In genomic region chr15:85339976-85340665, GRCh38 we compare ENCODE assay signal across 27 cellular contexts. TPM values are rescaled to one million over a fixed set of nuclear protein-coding genes. Genes with fewer than 3 reads are reported as not detected.
A peak's percentile ranks its signal among the peaks of the same experiment; 100 is the strongest.
DNase-seq lines count a peak whose midpoint lies in the region; ATAC-seq lines count a peak whose summit lies in the region.
"Had no signal": no experiment of that assay in that cellular context is flagged by ENCODE, and none has a peak within 500 bp of the region (broad histone marks: within the 10 kb centered on the region; RNA-seq: fewer than 3 reads in every experiment).

No MANE protein-coding gene starts in this region.

- H3K4me1 ChIP-seq in mesenchymal stem cell (ENCODE audit: control insufficient read depth, insufficient read depth, low read depth, low read length) (peaks cover 1% of the 10 kb centered on the region), SJCRH30 (peaks cover 5% of the 10 kb centered on the region)

- no peak overlapping the region for H3K23ac ChIP-seq in mesenchymal stem cell (ENCODE audit: low read length in 2 of 2)

- peak overlapping the region; percentile 84 for H2BK15ac ChIP-seq in mesenchymal stem cell (ENCODE audit: low read depth, poor library complexity, severe bottlenecking)

- 46% methylated on average over 2 of the region's 3 CpGs for WGBS in mesenchymal stem cell

- H3K4me2 ChIP-seq in mesenchymal stem cell (ENCODE audit: low read length, poor library complexity, severe bottlenecking), result no peak overlapping the region
- H3K4me2 ChIP-seq: BLaER1 treated with 17β-estradiol and CSF1 and Interleukin-3, amounts not matched to agents 10 nM and 100 nM had no signal

- H2BK120ac ChIP-seq in mesenchymal stem cell (ENCODE audit: low read depth, low read length), result no peak overlapping the region

- CTCF ChIA-PET in activated CD8-positive, alpha-beta T cell treated with anti-CD3 and anti-CD28 coated beads, Interleukin-2, amount 10 ng/mL, durations not matched to agents 7 days and 5 days (lab: Charles Lee), result interaction anchor here (0.8 to 2.2 kb wide), 3 partner anchors 9 to 74 kb away, joined by 3 to 13 read pairs (median 3); no protein-coding TSS in a partner anchor

- ATAC-seq in stimulated activated naive CD8-positive, alpha-beta T cell treated with anti-CD3 and anti-CD28 coated beads, Interleukin-15, amount 100 ng/mL, for 72 hours, result no peak
- ATAC-seq in stimulated activated naive CD8-positive, alpha-beta T cell treated with anti-CD3 and anti-CD28 coated beads, Interleukin-15, Interleukin-2, amounts not matched to agents 100 U/mL and 50 U/mL, for 24 hours, result no peak
- ATAC-seq in activated CD8-positive, alpha-beta T cell treated with anti-CD3 and anti-CD28 coated beads, Interleukin-2, amount 10 ng/mL, durations not matched to agents 7 days and 5 days, result no peak
- ATAC-seq: activated naive CD4-positive, alpha-beta T cell treated with anti-CD3 and anti-CD28 coated beads, Interleukin-2, amount 50 U/mL, for 72 hours; activated T-helper 17 cell treated with anti-CD3 and anti-CD28 coated beads, Interleukin-2, amount 50 U/mL, for 72 hours; esophagus mucosa; gastroesophageal sphincter had no signal

- H3K36me3 ChIP-seq in mesenchymal stem cell (ENCODE audit: control insufficient read depth in 1 of 2, insufficient read depth in 2 of 2, low read depth in 1 of 2, low read length in 2 of 2), result no peaks in the 10 kb centered on the region
- no peaks in the 10 kb centered on the region for H3K36me3 ChIP-seq in SJCRH30
- H3K36me3 ChIP-seq: BLaER1 treated with 17β-estradiol and CSF1 and Interleukin-3, amounts not matched to agents 10 nM and 100 nM; gastroesophageal sphincter; sigmoid colon had no signal

- peak overlapping the region; percentile 47 for H4K8ac ChIP-seq in mesenchymal stem cell (ENCODE audit: low read length)

- no peak overlapping the region for H2AK5ac ChIP-seq in mesenchymal stem cell (ENCODE audit: low read length, severe bottlenecking)

- peak overlapping the region in 1 of 2 experiments; percentile 38 for H3K14ac ChIP-seq in mesenchymal stem cell (ENCODE audit: low read length in 2 of 2)

- no peaks in the 10 kb centered on the region for H3K9me3 ChIP-seq in mesenchymal stem cell (ENCODE audit: control insufficient read depth, low read length)
- no peaks in the 10 kb centered on the region for H3K9me3 ChIP-seq in SJCRH30 (replicated peaks)
- H3K9me3 ChIP-seq: BLaER1 treated with 17β-estradiol and CSF1 and Interleukin-3, amounts not matched to agents 10 nM and 100 nM; gastroesophageal sphincter; sigmoid colon had no signal

- DNase-seq in stimulated activated naive CD8-positive, alpha-beta T cell treated with anti-CD3 and anti-CD28 coated beads, Interleukin-15, amount 100 ng/mL, for 72 hours, result no peak
- no peak for DNase-seq in stimulated activated naive CD8-positive, alpha-beta T cell treated with anti-CD3 and anti-CD28 coated beads, Interleukin-15, Interleukin-2, amounts not matched to agents 100 U/mL and 50 U/mL, for 24 hours
- DNase-seq in amniotic epithelial cell (ENCODE audit: low read depth) (peak; percentile 71), mesenchymal stem cell (peak; percentile 32), SJCRH30 (no peak), NCI-H446 treated with DMSO at 0.1 percent for 48 hours (lab: John Stamatoyannopoulos, UW) (no peak), dedifferentiated amniotic fluid mesenchymal stem cell (ENCODE audit: extremely low spot score) (no peak)
- no peak for DNase-seq in activated CD8-positive, alpha-beta T cell treated with anti-CD3 and anti-CD28 coated beads, Interleukin-2, amount 10 ng/mL, durations not matched to agents 7 days and 5 days
- DNase-seq: activated B cell treated with CpG ODN at 0.5 μM for 24 hours; activated CD4-positive, alpha-beta T cell treated with anti-CD3 and anti-CD28 coated beads, Interleukin-2, amount 50 U/mL, for 4 hours; activated CD8-positive, alpha-beta memory T cell treated with anti-CD3 and anti-CD28 coated beads, Interleukin-2, amount 50 U/mL, for 4 hours; COR-L47; DND-41; effector memory CD4-positive, alpha-beta T cell; HCEC 1CT; NCI-H1105; NCI-H2081 treated with DMSO at 0.1 percent for 48 hours; NCI-H345; sigmoid colon had no signal

- H4K91ac ChIP-seq in mesenchymal stem cell (ENCODE audit: low read length), result peak overlapping the region; percentile 45

- H3K4ac ChIP-seq in mesenchymal stem cell (ENCODE audit: low read depth in 1 of 2, low read length in 2 of 2), result peak overlapping the region in 1 of 2 experiments; percentile 75

- no peak overlapping the region for H2AFZ ChIP-seq in mesenchymal stem cell (ENCODE audit: low read depth, low read length)

- H3K36me3 Mint-ChIP-seq in activated CD8-positive, alpha-beta T cell treated with anti-CD3 and anti-CD28 coated beads, Interleukin-2, amount 10 ng/mL, durations not matched to agents 7 days and 5 days (ENCODE audit: low read depth), result no peaks in the 10 kb centered on the region
- H3K36me3 Mint-ChIP-seq: activated naive CD4-positive, alpha-beta T cell treated with anti-CD3 and anti-CD28 coated beads, Interleukin-2, amount 50 U/mL, for 72 hours; type B pancreatic cell had no signal

- no peaks in the 10 kb centered on the region for H3K79me1 ChIP-seq in mesenchymal stem cell (replicated peaks; ENCODE audit: low read length, poor library complexity, severe bottlenecking)

- H3K4me1 Mint-ChIP-seq in stimulated activated naive CD8-positive, alpha-beta T cell treated with anti-CD3 and anti-CD28 coated beads, Interleukin-15, amount 100 ng/mL, for 72 hours, result peaks cover 6% of the 10 kb centered on the region
- no peaks in the 10 kb centered on the region for H3K4me1 Mint-ChIP-seq in activated CD8-positive, alpha-beta T cell treated with anti-CD3 and anti-CD28 coated beads, Interleukin-2, amount 10 ng/mL, durations not matched to agents 7 days and 5 days (ENCODE audit: low read depth)
- H3K4me1 Mint-ChIP-seq: activated T-helper 17 cell treated with anti-CD3 and anti-CD28 coated beads, Interleukin-2, amount 50 U/mL, for 72 hours had no signal

- H3K27me3 ChIP-seq in mesenchymal stem cell (ENCODE audit: control insufficient read depth in 1 of 2, insufficient read depth in 1 of 2, low read length in 2 of 2), result no peaks in the 10 kb centered on the region
- H3K27me3 ChIP-seq in SJCRH30, result no peaks in the 10 kb centered on the region
- H3K27me3 ChIP-seq: BLaER1 treated with 17β-estradiol and CSF1 and Interleukin-3, amounts not matched to agents 10 nM and 100 nM; gastroesophageal sphincter; sigmoid colon had no signal

- peak overlapping the region; percentile 41 to 55 for H3K27ac Mint-ChIP-seq in stimulated activated naive CD8-positive, alpha-beta T cell treated with anti-CD3 and anti-CD28 coated beads, Interleukin-15, amount 100 ng/mL, for 72 hours
- H3K27ac Mint-ChIP-seq in activated CD8-positive, alpha-beta T cell treated with anti-CD3 and anti-CD28 coated beads, Interleukin-2, amount 10 ng/mL, durations not matched to agents 7 days and 5 days, result no peak overlapping the region
- H3K27ac Mint-ChIP-seq: activated B cell treated with CpG ODN at 0.5 μM for 24 hours; activated naive CD4-positive, alpha-beta T cell treated with anti-CD3 and anti-CD28 coated beads, Interleukin-2, amount 50 U/mL, for 72 hours; activated T-helper 17 cell treated with anti-CD3 and anti-CD28 coated beads, Interleukin-2, amount 50 U/mL, for 72 hours; progenitor cell of endocrine pancreas; type B pancreatic cell had no signal

- H2BK5ac ChIP-seq in mesenchymal stem cell (ENCODE audit: low read depth, low read length, poor library complexity, severe bottlenecking), result no peak overlapping the region

- no peaks in the 10 kb centered on the region for H3K27me3 Mint-ChIP-seq in stimulated activated naive CD8-positive, alpha-beta T cell treated with anti-CD3 and anti-CD28 coated beads, Interleukin-15, amount 100 ng/mL, for 72 hours
- peaks cover 2% of the 10 kb centered on the region for H3K27me3 Mint-ChIP-seq in activated CD8-positive, alpha-beta T cell treated with anti-CD3 and anti-CD28 coated beads, Interleukin-2, amount 10 ng/mL, durations not matched to agents 7 days and 5 days (ENCODE audit: low read depth)
- H3K27me3 Mint-ChIP-seq: activated B cell treated with CpG ODN at 0.5 μM for 24 hours; activated T-helper 17 cell treated with anti-CD3 and anti-CD28 coated beads, Interleukin-2, amount 50 U/mL, for 72 hours; type B pancreatic cell had no signal

- peak overlapping the region in 1 of 2 experiments; percentile 91 for H3K18ac ChIP-seq in mesenchymal stem cell (ENCODE audit: low read depth in 1 of 2, low read length in 2 of 2)

- peak overlapping the region in 1 of 2 experiments; percentile 94 for H2BK12ac ChIP-seq in mesenchymal stem cell (ENCODE audit: low read length in 2 of 2)

- POLR2A ChIA-PET in activated CD8-positive, alpha-beta T cell treated with anti-CD3 and anti-CD28 coated beads, Interleukin-2, amount 10 ng/mL, durations not matched to agents 7 days and 5 days (lab: Charles Lee), result interaction anchor here (1.0 kb wide), 1 partner anchor 8 kb away, joined by 3 read pairs; no protein-coding TSS in a partner anchor

- H3K4me3 Mint-ChIP-seq in stimulated activated naive CD8-positive, alpha-beta T cell treated with anti-CD3 and anti-CD28 coated beads, Interleukin-15, amount 100 ng/mL, for 72 hours, result no peak overlapping the region
- H3K4me3 Mint-ChIP-seq in activated CD8-positive, alpha-beta T cell treated with anti-CD3 and anti-CD28 coated beads, Interleukin-2, amount 10 ng/mL, durations not matched to agents 7 days and 5 days, result no peak overlapping the region
- H3K4me3 Mint-ChIP-seq: activated B cell treated with CpG ODN at 0.5 μM for 24 hours; activated T-helper 17 cell treated with anti-CD3 and anti-CD28 coated beads, Interleukin-2, amount 50 U/mL, for 72 hours; neural crest cell; type B pancreatic cell had no signal

- H3K9ac ChIP-seq in mesenchymal stem cell (ENCODE audit: low read length), result no peak overlapping the region
- H3K9ac ChIP-seq: BLaER1 treated with 17β-estradiol and CSF1 and Interleukin-3, amounts not matched to agents 10 nM and 100 nM had no signal

- no peak overlapping the region for H3K27ac ChIP-seq in mesenchymal stem cell (ENCODE audit: low read length, poor library complexity, severe bottlenecking)
- H3K27ac ChIP-seq in SJCRH30, result no peak overlapping the region
- H3K27ac ChIP-seq: BLaER1 treated with 17β-estradiol and CSF1 and Interleukin-3, amounts not matched to agents 10 nM and 100 nM; gastroesophageal sphincter; sigmoid colon had no signal

- H3K9me3 Mint-ChIP-seq in stimulated activated naive CD8-positive, alpha-beta T cell treated with anti-CD3 and anti-CD28 coated beads, Interleukin-15, amount 100 ng/mL, for 72 hours, result no peaks in the 10 kb centered on the region
- H3K9me3 Mint-ChIP-seq in activated CD8-positive, alpha-beta T cell treated with anti-CD3 and anti-CD28 coated beads, Interleukin-2, amount 10 ng/mL, durations not matched to agents 7 days and 5 days (ENCODE audit: insufficient read depth), result no peaks in the 10 kb centered on the region
- H3K9me3 Mint-ChIP-seq: activated B cell treated with CpG ODN at 0.5 μM for 24 hours; activated naive CD4-positive, alpha-beta T cell treated with anti-CD3 and anti-CD28 coated beads, Interleukin-2, amount 50 U/mL, for 72 hours; activated T-helper 17 cell treated with anti-CD3 and anti-CD28 coated beads, Interleukin-2, amount 50 U/mL, for 72 hours; neural crest cell had no signal

- H3K4me3 ChIP-seq in mesenchymal stem cell (ENCODE audit: insufficient read depth in 1 of 2, low read depth in 1 of 2, low read length in 2 of 2), result no peak overlapping the region
- no peak overlapping the region for H3K4me3 ChIP-seq in SJCRH30
- H3K4me3 ChIP-seq: BLaER1 treated with 17β-estradiol and CSF1 and Interleukin-3, amounts not matched to agents 10 nM and 100 nM; gastroesophageal sphincter; sigmoid colon had no signal

RNA-seq across cellular contexts. Expression of gene AKAP13, which starts 40.3 kb away (rescaled TPM):
- polyA plus RNA-seq in mesenchymal stem cell (2013, experiment 1 of 2), result 16.4 TPM
- polyA plus RNA-seq in mesenchymal stem cell (2013, experiment 2 of 2), result 15.2 TPM
- total RNA-seq in activated CD8-positive, alpha-beta T cell treated with anti-CD3 and anti-CD28 coated beads, Interleukin-2, amount 10 ng/mL, durations not matched to agents 7 days and 5 days, result 100 to 1,000 TPM; 112 to 117 TPM
- total RNA-seq in SJCRH30 (2014; rRNA removed; shearing (Covaris generic)), result 67.3 and 75.3 TPM in 2 replicates

Comparison
In these comparisons a context has a peak if more than half of its experiments do, and no peak if none do; other contexts are left out.
1. DNase-seq: peak in amniotic epithelial cell (single experiment) and mesenchymal stem cell (single experiment); none in stimulated activated naive CD8-positive, alpha-beta T cell treated with anti-CD3 and anti-CD28 coated beads, Interleukin-15, amount 100 ng/mL, for 72 hours (0 of 2), stimulated activated naive CD8-positive, alpha-beta T cell treated with anti-CD3 and anti-CD28 coated beads, Interleukin-15, Interleukin-2, amounts not matched to agents 100 U/mL and 50 U/mL, for 24 hours (single experiment), activated CD8-positive, alpha-beta T cell treated with anti-CD3 and anti-CD28 coated beads, Interleukin-2, amount 10 ng/mL, durations not matched to agents 7 days and 5 days (single experiment), SJCRH30 (0 of 2), NCI-H446 treated with DMSO at 0.1 percent for 48 hours (single experiment) and dedifferentiated amniotic fluid mesenchymal stem cell (single experiment).